Comparison of ENCODE assay signal across 15 cellular contexts in the genomic region with DNA sequence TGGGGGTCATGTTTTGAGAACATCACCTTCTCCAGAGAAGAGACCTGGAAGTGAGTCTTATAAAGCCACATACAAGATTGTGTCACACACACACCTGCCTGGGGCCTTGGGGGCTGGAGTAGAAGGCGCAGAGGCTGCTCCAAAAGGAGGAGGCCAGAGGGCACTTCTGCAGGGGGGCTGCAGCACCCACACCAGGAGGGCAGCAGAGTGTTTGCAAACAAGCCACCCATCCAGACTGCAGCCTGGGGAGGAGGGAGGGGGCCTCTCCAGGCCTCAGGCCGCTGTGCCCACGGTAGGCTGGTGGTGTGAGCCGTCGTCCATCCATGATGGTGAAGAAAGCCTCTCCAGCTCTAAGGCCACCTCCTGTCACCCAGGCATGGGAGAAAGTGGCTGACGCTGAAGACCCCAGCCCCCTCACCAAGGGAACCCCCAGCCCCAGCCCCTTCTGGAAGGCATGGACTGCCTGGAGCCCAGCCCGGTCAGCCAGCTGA.
DNase-seq lines count a peak whose midpoint lies in the region; ATAC-seq and TF ChIP-seq lines count a peak whose summit lies in the region.
"Had no signal": no experiment of that assay in that cellular context is flagged by ENCODE, and none has a peak within 500 bp of the region (broad histone marks: within the 10 kb centered on the region; RNA-seq: fewer than 3 reads in every experiment).

No MANE protein-coding gene starts in this region.

- no peak for ATAC-seq in activated CD8-positive, alpha-beta T cell treated with anti-CD3 and anti-CD28 coated beads, Interleukin-2, amount 10 ng/mL, durations not matched to agents 7 days and 5 days
- no peak for ATAC-seq in activated CD8-positive, alpha-beta T cell treated with anti-CD3 and anti-CD28 coated beads for 36 hours
- no peak for ATAC-seq in right lobe of liver
- ATAC-seq in T-cell (replicated peaks in 1 of 4): no peak

- intact Hi-C loops in activated CD8-positive, alpha-beta T cell treated with anti-CD3 and anti-CD28 coated beads for 36 hours (cut with micrococcal nuclease): no loop called here
- intact Hi-C loops in right lobe of liver (cut with DNase I) (loop anchor here in 1 of 2 donors (10.0 kb wide), 1 partner anchor 63 kb away; no protein-coding TSS in a partner anchor), esophagus squamous epithelium (cut with DNase I) (no loop called here)

- H3K27me3 ChIP-seq in right lobe of liver (no peaks in the 10 kb centered on the region), esophagus squamous epithelium (peaks cover 0 to 19% (median 0%) of the 10 kb centered on the region in 4 donors)

- no peaks in the 10 kb centered on the region for H3K27me3 Mint-ChIP-seq in activated CD8-positive, alpha-beta T cell treated with anti-CD3 and anti-CD28 coated beads, Interleukin-2, amount 10 ng/mL, durations not matched to agents 7 days and 5 days (ENCODE audit: low read depth)
- no peaks in the 10 kb centered on the region for H3K27me3 Mint-ChIP-seq in activated CD8-positive, alpha-beta T cell treated with anti-CD3 and anti-CD28 coated beads for 36 hours
- H3K27me3 Mint-ChIP-seq in progenitor cell of endocrine pancreas (no peaks in the 10 kb centered on the region), T-cell (no peaks in the 10 kb centered on the region)

- H3K4me3 ChIP-seq in right lobe of liver (no peak overlapping the region), esophagus squamous epithelium (no peak overlapping the region), coronary artery (no peak overlapping the region)

- H3K27ac ChIP-seq in RWPE1 (peak overlapping the region; percentile 96), right lobe of liver (no peak overlapping the region), esophagus squamous epithelium (no peak overlapping the region), coronary artery (no peak overlapping the region)
- H3K27ac ChIP-seq: KMS-11 had no signal

- TF ChIP-seq CTCF in activated CD8-positive, alpha-beta T cell treated with anti-CD3 and anti-CD28 coated beads for 36 hours (IDR thresholded peaks at IDR 0.05): no peak
- no peak for TF ChIP-seq CTCF in RWPE1 (conservative IDR thresholded peaks at IDR 0.05; ENCODE audit: low read depth)
- TF ChIP-seq CTCF in right lobe of liver (IDR thresholded peaks at IDR 0.05): no peak
- TF ChIP-seq CTCF in progenitor cell of endocrine pancreas (IDR thresholded peaks at IDR 0.05; ENCODE audit: unreplicated experiment): no peak
- no peak for TF ChIP-seq CTCF in esophagus squamous epithelium (IDR thresholded peaks at IDR 0.05)
- TF ChIP-seq CTCF in coronary artery (IDR thresholded peaks at IDR 0.05): no peak

- H3K4me1 Mint-ChIP-seq in activated CD8-positive, alpha-beta T cell treated with anti-CD3 and anti-CD28 coated beads, Interleukin-2, amount 10 ng/mL, durations not matched to agents 7 days and 5 days (ENCODE audit: low read depth): peaks cover 46% of the 10 kb centered on the region
- peaks cover 47% of the 10 kb centered on the region for H3K4me1 Mint-ChIP-seq in activated CD8-positive, alpha-beta T cell treated with anti-CD3 and anti-CD28 coated beads for 36 hours (ENCODE audit: low read depth)
- H3K4me1 Mint-ChIP-seq in progenitor cell of endocrine pancreas (ENCODE audit: low read depth) (peaks cover 31% of the 10 kb centered on the region), T-cell (peaks cover 46 to 51% (median 50%) of the 10 kb centered on the region in 3 donors)

- WGBS in right lobe of liver (ENCODE audit: insufficient coverage, low coverage, low lambda C conversion rate, missing lambda C conversion rate): 60% methylated on average over 1 of the region's 7 CpGs
- WGBS in esophagus squamous epithelium, 2 donors: 91 to 100% methylated on average over 4 to 5 of the region's 7 CpGs

- DNase-seq in activated CD8-positive, alpha-beta T cell treated with anti-CD3 and anti-CD28 coated beads, Interleukin-2, amount 10 ng/mL, durations not matched to agents 7 days and 5 days: no peak
- DNase-seq in activated CD8-positive, alpha-beta T cell treated with anti-CD3 and anti-CD28 coated beads for 36 hours: no peak
- DNase-seq in RWPE1 (ENCODE audit: low spot score): no peak
- DNase-seq in right lobe of liver: peak in 2 of 3 donors; percentile 10 to 37
- DNase-seq in progenitor cell of endocrine pancreas (ENCODE audit: low spot score, unreplicated experiment): no peak
- DNase-seq in esophagus squamous epithelium (lab: John Stamatoyannopoulos, UW): no peak
- DNase-seq in coronary artery (ENCODE audit: low spot score): no peak
- no peak for DNase-seq in T-cell
- DNase-seq: 8988T, C1 segment of cervical spinal cord, H9, MM.1S, NCI-H1930, NCI-H2171 had no signal

- peak overlapping the region; percentile 3 for H3K27ac Mint-ChIP-seq in activated CD8-positive, alpha-beta T cell treated with anti-CD3 and anti-CD28 coated beads, Interleukin-2, amount 10 ng/mL, durations not matched to agents 7 days and 5 days
- H3K27ac Mint-ChIP-seq in activated CD8-positive, alpha-beta T cell treated with anti-CD3 and anti-CD28 coated beads for 36 hours: no peak overlapping the region
- H3K27ac Mint-ChIP-seq in progenitor cell of endocrine pancreas: peak overlapping the region; percentile 13
- no peak overlapping the region for H3K27ac Mint-ChIP-seq in T-cell
- H3K27ac Mint-ChIP-seq: H9 had no signal

- H3K9me3 Mint-ChIP-seq in activated CD8-positive, alpha-beta T cell treated with anti-CD3 and anti-CD28 coated beads, Interleukin-2, amount 10 ng/mL, durations not matched to agents 7 days and 5 days (ENCODE audit: insufficient read depth): no peaks in the 10 kb centered on the region
- no peaks in the 10 kb centered on the region for H3K9me3 Mint-ChIP-seq in activated CD8-positive, alpha-beta T cell treated with anti-CD3 and anti-CD28 coated beads for 36 hours
- no peaks in the 10 kb centered on the region for H3K9me3 Mint-ChIP-seq in progenitor cell of endocrine pancreas (ENCODE audit: low read depth)
- no peaks in the 10 kb centered on the region for H3K9me3 Mint-ChIP-seq in T-cell
- H3K9me3 Mint-ChIP-seq: H9 had no signal

- TF ChIP-seq POLR2A in right lobe of liver (IDR thresholded peaks at IDR 0.05): no peak
- no peak for TF ChIP-seq POLR2A in esophagus squamous epithelium (IDR thresholded peaks at IDR 0.05)

- CTCF ChIA-PET in activated CD8-positive, alpha-beta T cell treated with anti-CD3 and anti-CD28 coated beads, Interleukin-2, amount 10 ng/mL, durations not matched to agents 7 days and 5 days (lab: Charles Lee): no interaction called here
- CTCF ChIA-PET in activated CD8-positive, alpha-beta T cell treated with anti-CD3 and anti-CD28 coated beads for 36 hours (lab: Charles Lee): no interaction called here
- CTCF ChIA-PET in RWPE1 (lab: Yijun Ruan, JAX): no interaction called here
- CTCF ChIA-PET in T-cell (lab: Charles Lee): interaction anchor here in 1 of 2 donors (0.5 kb wide), 1 partner anchor 222 kb away, joined by 5 read pairs; no protein-coding TSS in a partner anchor

- peaks cover 16% of the 10 kb centered on the region for H3K36me3 Mint-ChIP-seq in activated CD8-positive, alpha-beta T cell treated with anti-CD3 and anti-CD28 coated beads, Interleukin-2, amount 10 ng/mL, durations not matched to agents 7 days and 5 days (ENCODE audit: low read depth)
- H3K36me3 Mint-ChIP-seq in activated CD8-positive, alpha-beta T cell treated with anti-CD3 and anti-CD28 coated beads for 36 hours (ENCODE audit: low read depth): no peaks in the 10 kb centered on the region
- no peaks in the 10 kb centered on the region for H3K36me3 Mint-ChIP-seq in progenitor cell of endocrine pancreas (ENCODE audit: insufficient read depth)
- H3K36me3 Mint-ChIP-seq in T-cell: no peaks in the 10 kb centered on the region

- H3K9me3 ChIP-seq in right lobe of liver (no peaks in the 10 kb centered on the region), esophagus squamous epithelium (no peaks in the 10 kb centered on the region)

- H3K4me1 ChIP-seq in right lobe of liver: peaks cover 0 to 6% (median 0%) of the 10 kb centered on the region in 4 donors
- peaks cover under 1 to 32% (median 5%) of the 10 kb centered on the region in 3 donors for H3K4me1 ChIP-seq in esophagus squamous epithelium

- POLR2A ChIA-PET in activated CD8-positive, alpha-beta T cell treated with anti-CD3 and anti-CD28 coated beads, Interleukin-2, amount 10 ng/mL, durations not matched to agents 7 days and 5 days (lab: Charles Lee): interaction anchor here (0.7 kb wide), 1 partner anchor 66 kb away, joined by 3 read pairs; no protein-coding TSS in a partner anchor
- POLR2A ChIA-PET in activated CD8-positive, alpha-beta T cell treated with anti-CD3 and anti-CD28 coated beads for 36 hours (lab: Charles Lee): interaction anchor here (1.0 kb wide), 1 partner anchor 29 kb away, joined by 3 read pairs; no protein-coding TSS in a partner anchor
- POLR2A ChIA-PET in RWPE1 (lab: Yijun Ruan, JAX; ENCODE audit: low non-redundant PET): no interaction called here
- POLR2A ChIA-PET in T-cell (lab: Charles Lee): interaction anchor here in 1 of 2 donors (1.0 kb wide), 1 partner anchor 13 kb away, joined by 3 read pairs; no protein-coding TSS in a partner anchor

- no peaks in the 10 kb centered on the region for H3K36me3 ChIP-seq in right lobe of liver
- H3K36me3 ChIP-seq in esophagus squamous epithelium: no peaks in the 10 kb centered on the region

- no peak overlapping the region for H3K4me3 Mint-ChIP-seq in activated CD8-positive, alpha-beta T cell treated with anti-CD3 and anti-CD28 coated beads, Interleukin-2, amount 10 ng/mL, durations not matched to agents 7 days and 5 days
- H3K4me3 Mint-ChIP-seq in activated CD8-positive, alpha-beta T cell treated with anti-CD3 and anti-CD28 coated beads for 36 hours: no peak overlapping the region
- H3K4me3 Mint-ChIP-seq in progenitor cell of endocrine pancreas (ENCODE audit: low read depth) (no peak overlapping the region), T-cell (peak overlapping the region in 1 of 3 donors; percentile 82)
- H3K4me3 Mint-ChIP-seq: H9 had no signal

Comparison
In these comparisons a context has a peak if more than half of its experiments do, and no peak if none do; other contexts are left out.
1. H3K27ac Mint-ChIP-seq: peak in activated CD8-positive, alpha-beta T cell treated with anti-CD3 and anti-CD28 coated beads, Interleukin-2, amount 10 ng/mL, durations not matched to agents 7 days and 5 days (single experiment) and progenitor cell of endocrine pancreas (single experiment); none in activated CD8-positive, alpha-beta T cell treated with anti-CD3 and anti-CD28 coated beads for 36 hours (single experiment) and T-cell (0 of 2).
2. DNase-seq: peak in right lobe of liver (2 of 3); none in activated CD8-positive, alpha-beta T cell treated with anti-CD3 and anti-CD28 coated beads, Interleukin-2, amount 10 ng/mL, durations not matched to agents 7 days and 5 days (single experiment), activated CD8-positive, alpha-beta T cell treated with anti-CD3 and anti-CD28 coated beads for 36 hours (single experiment), RWPE1 (single experiment), progenitor cell of endocrine pancreas (single experiment), esophagus squamous epithelium (single experiment), coronary artery (single experiment) and T-cell (0 of 34).